1 cellular context compared by ENCODE assay signal in the genomic region with DNA sequence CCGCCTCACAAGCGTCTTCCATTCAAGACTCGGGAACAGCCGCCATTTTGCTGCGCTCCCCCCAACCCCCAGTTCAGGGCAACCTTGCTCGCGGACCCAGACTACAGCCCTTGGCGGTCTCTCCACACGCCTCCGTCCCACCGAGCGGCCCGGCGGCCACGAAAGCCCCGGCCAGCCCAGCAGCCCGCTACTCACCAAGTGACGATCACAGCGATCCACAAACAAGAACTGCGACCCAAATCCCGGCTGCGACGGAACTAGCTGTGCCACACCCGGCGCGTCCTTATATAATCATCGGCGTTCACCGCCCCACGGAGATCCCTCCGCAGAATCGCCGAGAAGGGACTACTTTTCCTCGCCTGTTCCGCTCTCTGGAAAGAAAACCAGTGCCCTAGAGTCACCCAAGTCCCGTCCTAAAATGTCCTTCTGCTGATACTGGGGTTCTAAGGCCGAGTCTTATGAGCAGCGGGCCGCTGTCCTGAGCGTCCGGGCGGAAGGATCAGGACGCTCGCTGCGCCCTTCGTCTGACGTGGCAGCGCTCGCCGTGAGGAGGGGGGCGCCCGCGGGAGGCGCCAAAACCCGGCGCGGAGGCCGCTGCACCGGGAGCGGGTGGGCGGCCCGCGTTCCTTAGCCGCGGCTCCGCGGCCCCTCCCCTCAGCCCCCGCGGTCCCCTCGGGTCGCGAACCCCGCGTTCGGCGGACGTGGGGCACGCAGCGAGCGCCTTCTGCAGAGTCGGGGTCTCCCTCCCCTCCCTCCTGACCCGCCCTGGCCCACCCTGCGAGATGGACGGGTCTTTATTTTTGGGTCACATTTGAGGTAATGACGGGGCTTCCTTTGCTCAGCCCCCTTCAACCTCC.
TF ChIP-seq lines count a peak whose summit lies in the region.

Gene UBC (minus strand): TSS at position 259 of the 857 bp plus-strand sequence. CDS start 879 bp downstream, outside the sequence.

TF ChIP-seq in HepG2, 621 proteins besides CTCF, POLR2A, EP300 and RAD21 (continued from another document and continues in another):
- no peak for TF ChIP-seq ATF5 (CRISPR knock-in tag; IDR thresholded peaks at IDR 0.05; ENCODE audit: low read depth)
- TF ChIP-seq SRY (CRISPR knock-in tag; IDR thresholded peaks at IDR 0.05), result peak; percentile 73; the same call in 1 of the 2 replicates
- TF ChIP-seq ZNF703 (CRISPR knock-in tag; IDR thresholded peaks at IDR 0.05; ENCODE audit: borderline replicate concordance), result peak; percentile 80; the same call in 1 of the 2 replicates
- TF ChIP-seq ZFP36L1 (CRISPR knock-in tag; IDR thresholded peaks at IDR 0.05), result no peak
- peak; percentile 58 for TF ChIP-seq SP2 (CRISPR knock-in tag; IDR thresholded peaks at IDR 0.05)
- peak; percentile 69 for TF ChIP-seq EEA1 (CRISPR knock-in tag; IDR thresholded peaks at IDR 0.05; ENCODE audit: borderline replicate concordance)
- peak; percentile 89 for TF ChIP-seq YY1 (IDR thresholded peaks at IDR 0.05; ENCODE audit: insufficient read depth, insufficient replicate concordance, low read depth, low read length)
- no peak; the same call in none of the 2 replicates for TF ChIP-seq SIN3B (IDR thresholded peaks at IDR 0.05; ENCODE audit: low read length)
- no peak for TF ChIP-seq EZH2 (conservative IDR thresholded peaks at IDR 0.05; ENCODE audit: low read depth, low read length)
- peak; percentile 58 for TF ChIP-seq MYPOP (CRISPR knock-in tag; IDR thresholded peaks at IDR 0.05)
- peak; percentile 89 for TF ChIP-seq ZNF776 (CRISPR knock-in tag; IDR thresholded peaks at IDR 0.05)
- no peak for TF ChIP-seq ZNF33B (CRISPR knock-in tag; IDR thresholded peaks at IDR 0.05)
- TF ChIP-seq ZNF180 (CRISPR knock-in tag; IDR thresholded peaks at IDR 0.05; ENCODE audit: borderline replicate concordance, low read depth), result no peak
- TF ChIP-seq SETDB1 (CRISPR knock-in tag; IDR thresholded peaks at IDR 0.05; ENCODE audit: borderline replicate concordance), result 0 out of 2 replicates have a peak, but pooled peaks have one; percentile 19
- TF ChIP-seq RBFOX2 (IDR thresholded peaks at IDR 0.05; ENCODE audit: low read depth, low read length), result peak; percentile 100
- TF ChIP-seq ZNF746 (CRISPR knock-in tag; IDR thresholded peaks at IDR 0.05), result peak; percentile 88; the same call in 1 of the 2 replicates
- no peak for TF ChIP-seq NFE2L2 (IDR thresholded peaks at IDR 0.05; ENCODE audit: low read length)
- TF ChIP-seq, protein P1, sequence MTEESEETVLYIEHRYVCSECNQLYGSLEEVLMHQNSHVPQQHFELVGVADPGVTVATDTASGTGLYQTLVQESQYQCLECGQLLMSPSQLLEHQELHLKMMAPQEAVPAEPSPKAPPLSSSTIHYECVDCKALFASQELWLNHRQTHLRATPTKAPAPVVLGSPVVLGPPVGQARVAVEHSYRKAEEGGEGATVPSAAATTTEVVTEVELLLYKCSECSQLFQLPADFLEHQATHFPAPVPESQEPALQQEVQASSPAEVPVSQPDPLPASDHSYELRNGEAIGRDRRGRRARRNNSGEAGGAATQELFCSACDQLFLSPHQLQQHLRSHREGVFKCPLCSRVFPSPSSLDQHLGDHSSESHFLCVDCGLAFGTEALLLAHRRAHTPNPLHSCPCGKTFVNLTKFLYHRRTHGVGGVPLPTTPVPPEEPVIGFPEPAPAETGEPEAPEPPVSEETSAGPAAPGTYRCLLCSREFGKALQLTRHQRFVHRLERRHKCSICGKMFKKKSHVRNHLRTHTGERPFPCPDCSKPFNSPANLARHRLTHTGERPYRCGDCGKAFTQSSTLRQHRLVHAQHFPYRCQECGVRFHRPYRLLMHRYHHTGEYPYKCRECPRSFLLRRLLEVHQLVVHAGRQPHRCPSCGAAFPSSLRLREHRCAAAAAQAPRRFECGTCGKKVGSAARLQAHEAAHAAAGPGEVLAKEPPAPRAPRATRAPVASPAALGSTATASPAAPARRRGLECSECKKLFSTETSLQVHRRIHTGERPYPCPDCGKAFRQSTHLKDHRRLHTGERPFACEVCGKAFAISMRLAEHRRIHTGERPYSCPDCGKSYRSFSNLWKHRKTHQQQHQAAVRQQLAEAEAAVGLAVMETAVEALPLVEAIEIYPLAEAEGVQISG (CRISPR knock-in tag; IDR thresholded peaks at IDR 0.05), result peak; percentile 80
- peak; percentile 73; the same call in 1 of the 2 replicates for TF ChIP-seq KLF11 (CRISPR knock-in tag; IDR thresholded peaks at IDR 0.05)
- 0 out of 2 replicates have a peak, but pooled peaks have one; percentile 68 for TF ChIP-seq ZNF569 (CRISPR knock-in tag; IDR thresholded peaks at IDR 0.05; ENCODE audit: borderline replicate concordance)
- TF ChIP-seq SNAPC2 (CRISPR knock-in tag; IDR thresholded peaks at IDR 0.05), result peak; percentile 55; the same call in 1 of the 2 replicates
- peak; percentile 98; the same call in 1 of the 2 replicates for TF ChIP-seq ZC3H13 (CRISPR knock-in tag; IDR thresholded peaks at IDR 0.05)
- TF ChIP-seq JUN (CRISPR knock-in tag; IDR thresholded peaks at IDR 0.05), result no peak; the same call in none of the 2 replicates
- TF ChIP-seq TGIF2 (CRISPR knock-in tag; IDR thresholded peaks at IDR 0.05), result peak; percentile 79; the same call in 1 of the 2 replicates
- peak; percentile 62; the same call in 1 of the 2 replicates for TF ChIP-seq HMG20B (CRISPR knock-in tag; conservative IDR thresholded peaks at IDR 0.05)
- TF ChIP-seq, protein P2, sequence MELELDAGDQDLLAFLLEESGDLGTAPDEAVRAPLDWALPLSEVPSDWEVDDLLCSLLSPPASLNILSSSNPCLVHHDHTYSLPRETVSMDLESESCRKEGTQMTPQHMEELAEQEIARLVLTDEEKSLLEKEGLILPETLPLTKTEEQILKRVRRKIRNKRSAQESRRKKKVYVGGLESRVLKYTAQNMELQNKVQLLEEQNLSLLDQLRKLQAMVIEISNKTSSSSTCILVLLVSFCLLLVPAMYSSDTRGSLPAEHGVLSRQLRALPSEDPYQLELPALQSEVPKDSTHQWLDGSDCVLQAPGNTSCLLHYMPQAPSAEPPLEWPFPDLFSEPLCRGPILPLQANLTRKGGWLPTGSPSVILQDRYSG (CRISPR knock-in tag; IDR thresholded peaks at IDR 0.05), result no peak
- peak; percentile 81; the same call in 1 of the 2 replicates for TF ChIP-seq ZNF567 (CRISPR knock-in tag; IDR thresholded peaks at IDR 0.05; ENCODE audit: borderline replicate concordance)
- peak; percentile 65; the same call in 1 of the 2 replicates for TF ChIP-seq ETV5 (CRISPR knock-in tag; IDR thresholded peaks at IDR 0.05; ENCODE audit: borderline replicate concordance)
- peak; percentile 88 for TF ChIP-seq ZFP91 (CRISPR knock-in tag; IDR thresholded peaks at IDR 0.05; ENCODE audit: borderline replicate concordance)
- 0 out of 2 replicates have a peak, but pooled peaks have one; percentile 91 for TF ChIP-seq ZFP37 (CRISPR knock-in tag; IDR thresholded peaks at IDR 0.05; ENCODE audit: borderline replicate concordance)
- TF ChIP-seq, protein P3, sequence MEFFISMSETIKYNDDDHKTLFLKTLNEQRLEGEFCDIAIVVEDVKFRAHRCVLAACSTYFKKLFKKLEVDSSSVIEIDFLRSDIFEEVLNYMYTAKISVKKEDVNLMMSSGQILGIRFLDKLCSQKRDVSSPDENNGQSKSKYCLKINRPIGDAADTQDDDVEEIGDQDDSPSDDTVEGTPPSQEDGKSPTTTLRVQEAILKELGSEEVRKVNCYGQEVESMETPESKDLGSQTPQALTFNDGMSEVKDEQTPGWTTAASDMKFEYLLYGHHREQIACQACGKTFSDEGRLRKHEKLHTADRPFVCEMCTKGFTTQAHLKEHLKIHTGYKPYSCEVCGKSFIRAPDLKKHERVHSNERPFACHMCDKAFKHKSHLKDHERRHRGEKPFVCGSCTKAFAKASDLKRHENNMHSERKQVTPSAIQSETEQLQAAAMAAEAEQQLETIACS (CRISPR knock-in tag; IDR thresholded peaks at IDR 0.05), result peak; percentile 19
- TF ChIP-seq RELA (CRISPR knock-in tag; IDR thresholded peaks at IDR 0.05), result no peak
- no peak for TF ChIP-seq ATAD3A (CRISPR knock-in tag; IDR thresholded peaks at IDR 0.05)
- peak; percentile 99 for TF ChIP-seq ASH2L (IDR thresholded peaks at IDR 0.05; ENCODE audit: insufficient read length, low read depth, low read length)
- TF ChIP-seq ZNF737 (CRISPR knock-in tag; IDR thresholded peaks at IDR 0.05; ENCODE audit: borderline replicate concordance), result no peak
- TF ChIP-seq ZBTB3 (CRISPR knock-in tag; IDR thresholded peaks at IDR 0.05; ENCODE audit: borderline replicate concordance, low read depth), result no peak
- TF ChIP-seq RBM22 (optimal IDR thresholded peaks at IDR 0.05; ENCODE audit: low read length), result peak; percentile 90
- no peak for TF ChIP-seq NFE2 (CRISPR knock-in tag; IDR thresholded peaks at IDR 0.05)
- TF ChIP-seq IRF2 (CRISPR knock-in tag; IDR thresholded peaks at IDR 0.05), result no peak; the same call in none of the 2 replicates
- no peak; the same call in 1 of the 2 replicates for TF ChIP-seq IRX3 (CRISPR knock-in tag; IDR thresholded peaks at IDR 0.05; ENCODE audit: borderline replicate concordance, low read depth)
- peak; percentile 14; the same call in 1 of the 2 replicates for TF ChIP-seq SRF (IDR thresholded peaks at IDR 0.05; ENCODE audit: low read depth, low read length)
- TF ChIP-seq JUNB (CRISPR knock-in tag; IDR thresholded peaks at IDR 0.05; ENCODE audit: borderline replicate concordance), result 0 out of 2 replicates have a peak, but pooled peaks have one; percentile 53
- TF ChIP-seq, protein P4, sequence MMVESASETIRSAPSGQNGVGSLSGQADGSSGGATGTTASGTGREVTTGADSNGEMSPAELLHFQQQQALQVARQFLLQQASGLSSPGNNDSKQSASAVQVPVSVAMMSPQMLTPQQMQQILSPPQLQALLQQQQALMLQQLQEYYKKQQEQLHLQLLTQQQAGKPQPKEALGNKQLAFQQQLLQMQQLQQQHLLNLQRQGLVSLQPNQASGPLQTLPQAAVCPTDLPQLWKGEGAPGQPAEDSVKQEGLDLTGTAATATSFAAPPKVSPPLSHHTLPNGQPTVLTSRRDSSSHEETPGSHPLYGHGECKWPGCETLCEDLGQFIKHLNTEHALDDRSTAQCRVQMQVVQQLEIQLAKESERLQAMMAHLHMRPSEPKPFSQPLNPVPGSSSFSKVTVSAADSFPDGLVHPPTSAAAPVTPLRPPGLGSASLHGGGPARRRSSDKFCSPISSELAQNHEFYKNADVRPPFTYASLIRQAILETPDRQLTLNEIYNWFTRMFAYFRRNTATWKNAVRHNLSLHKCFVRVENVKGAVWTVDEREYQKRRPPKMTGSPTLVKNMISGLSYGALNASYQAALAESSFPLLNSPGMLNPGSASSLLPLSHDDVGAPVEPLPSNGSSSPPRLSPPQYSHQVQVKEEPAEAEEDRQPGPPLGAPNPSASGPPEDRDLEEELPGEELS (CRISPR knock-in tag; IDR thresholded peaks at IDR 0.05), result peak; percentile 79
- 0 out of 2 replicates have a peak, but pooled peaks have one; percentile 56 for TF ChIP-seq ZNF383 (CRISPR knock-in tag; IDR thresholded peaks at IDR 0.05; ENCODE audit: borderline replicate concordance)
- no peak for TF ChIP-seq RFX1 (IDR thresholded peaks at IDR 0.05)
- peak; percentile 85 for TF ChIP-seq ZBTB42 (CRISPR knock-in tag; IDR thresholded peaks at IDR 0.05)
- peak; percentile 81 for TF ChIP-seq HDAC1 (CRISPR knock-in tag; IDR thresholded peaks at IDR 0.05)
- no peak for TF ChIP-seq AGO1 (IDR thresholded peaks at IDR 0.05; ENCODE audit: low read depth, low read length, poor library complexity, severe bottlenecking)
- peak; percentile 94 for TF ChIP-seq HIVEP1 (CRISPR knock-in tag; IDR thresholded peaks at IDR 0.05)
- TF ChIP-seq, protein P5, sequence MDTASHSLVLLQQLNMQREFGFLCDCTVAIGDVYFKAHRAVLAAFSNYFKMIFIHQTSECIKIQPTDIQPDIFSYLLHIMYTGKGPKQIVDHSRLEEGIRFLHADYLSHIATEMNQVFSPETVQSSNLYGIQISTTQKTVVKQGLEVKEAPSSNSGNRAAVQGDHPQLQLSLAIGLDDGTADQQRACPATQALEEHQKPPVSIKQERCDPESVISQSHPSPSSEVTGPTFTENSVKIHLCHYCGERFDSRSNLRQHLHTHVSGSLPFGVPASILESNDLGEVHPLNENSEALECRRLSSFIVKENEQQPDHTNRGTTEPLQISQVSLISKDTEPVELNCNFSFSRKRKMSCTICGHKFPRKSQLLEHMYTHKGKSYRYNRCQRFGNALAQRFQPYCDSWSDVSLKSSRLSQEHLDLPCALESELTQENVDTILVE (CRISPR knock-in tag; IDR thresholded peaks at IDR 0.05), result peak; percentile 88
- no peak for TF ChIP-seq ZNF660 (CRISPR knock-in tag; IDR thresholded peaks at IDR 0.05; ENCODE audit: borderline replicate concordance, low read depth)
- no peak for TF ChIP-seq ZNF512 (CRISPR knock-in tag; IDR thresholded peaks at IDR 0.05)
- peak; percentile 87 for TF ChIP-seq THAP11 (CRISPR knock-in tag; IDR thresholded peaks at IDR 0.05)
